ENCODE assay signal across 32 cellular contexts in genomic region chr2:112711356-112711755, GRCh38. TPM values are rescaled to one million over a fixed set of nuclear protein-coding genes. Genes with fewer than 3 reads are reported as not detected.
"Had no signal": no experiment of that assay in that cellular context is flagged by ENCODE, and none has a peak within 500 bp of the region (broad histone marks: within the 10 kb centered on the region; RNA-seq: fewer than 3 reads in every experiment).

No MANE protein-coding gene starts in this region.

- H3K27ac ChIP-seq: brain microvascular endothelial cell, cardiac muscle cell, SJCRH30, SK-N-MC, WERI-Rb-1 had no signal

- H3K4me3 ChIP-seq: cardiac muscle cell, MG63, SJCRH30, SK-N-MC had no signal

- DNase-seq: activated CD4-positive, alpha-beta T cell treated with anti-CD3 and anti-CD28 coated beads, Interleukin-2, amount 10 ng/mL, durations not matched to agents 24 days and 14 days; activated CD4-positive, alpha-beta T cell treated with anti-CD3 and anti-CD28 coated beads, Interleukin-2, amount 50 U/mL, for 4 hours; activated CD8-positive, alpha-beta T cell treated with anti-CD3 and anti-CD28 coated beads, Interleukin-2, amount 10 ng/mL, durations not matched to agents 7 days and 5 days; activated effector memory CD4-positive, alpha-beta T cell treated with Interleukin-2 at 50 U/mL for 16 hours; activated naive CD4-positive, alpha-beta T cell treated with anti-CD3 and anti-CD28 coated beads, Interleukin-2, amount 50 U/mL, for 16 hours; activated naive CD8-positive, alpha-beta T cell treated with anti-CD3 and anti-CD28 coated beads for 36 hours; activated T-cell treated with anti-CD3 and anti-CD28 coated beads, Interleukin-2, amount 50 U/mL, for 24 hours; amniotic stem cell; brain microvascular endothelial cell; Kasumi-1; KG1; MG63; NCI-H1048; NCI-H1105 treated with DMSO at 0.1 percent for 48 hours; NCI-H1436; NCI-H1694; NCI-H1930; NCI-H2081 treated with DMSO at 0.1 percent for 48 hours; NCI-H226; NCI-H446 treated with DMSO at 0.1 percent for 48 hours; NCI-H524; SHP77; SJCRH30; T1000; WERI-Rb-1 had no signal

- H3K9me3 ChIP-seq: MG63, SJCRH30 had no signal

- H3K27me3 Mint-ChIP-seq: activated CD4-positive, alpha-beta T cell treated with anti-CD3 and anti-CD28 coated beads, Interleukin-2, amount 10 ng/mL, durations not matched to agents 24 days and 14 days; central memory CD8-positive, alpha-beta T cell had no signal

- H3K27ac Mint-ChIP-seq: activated CD8-positive, alpha-beta T cell treated with anti-CD3 and anti-CD28 coated beads, Interleukin-2, amount 10 ng/mL, durations not matched to agents 7 days and 5 days; activated naive CD8-positive, alpha-beta T cell treated with anti-CD3 and anti-CD28 coated beads for 36 hours; activated T-cell treated with anti-CD3 and anti-CD28 coated beads, Interleukin-2, amount 50 U/mL, for 24 hours had no signal

- H3K27me3 ChIP-seq: brain microvascular endothelial cell, cardiac muscle cell, MG63, SJCRH30 had no signal

- H3K36me3 ChIP-seq: brain microvascular endothelial cell, cardiac muscle cell, MG63, SJCRH30, WERI-Rb-1 had no signal

- H3K4me1 ChIP-seq: SJCRH30 had no signal

- H3K4me3 Mint-ChIP-seq: activated CD4-positive, alpha-beta T cell treated with anti-CD3 and anti-CD28 coated beads, Interleukin-2, amount 10 ng/mL, durations not matched to agents 24 days and 14 days; activated CD8-positive, alpha-beta T cell treated with anti-CD3 and anti-CD28 coated beads, Interleukin-2, amount 10 ng/mL, durations not matched to agents 7 days and 5 days; activated naive CD8-positive, alpha-beta T cell treated with anti-CD3 and anti-CD28 coated beads for 36 hours; activated T-cell treated with anti-CD3 and anti-CD28 coated beads, Interleukin-2, amount 50 U/mL, for 24 hours; central memory CD8-positive, alpha-beta T cell had no signal

- ATAC-seq: activated CD8-positive, alpha-beta T cell treated with anti-CD3 and anti-CD28 coated beads, Interleukin-2, amount 10 ng/mL, durations not matched to agents 7 days and 5 days; Panc1 had no signal

- H3K36me3 Mint-ChIP-seq: activated naive CD8-positive, alpha-beta T cell treated with anti-CD3 and anti-CD28 coated beads for 36 hours had no signal

- H3K9me3 Mint-ChIP-seq: activated CD4-positive, alpha-beta T cell treated with anti-CD3 and anti-CD28 coated beads, Interleukin-2, amount 10 ng/mL, durations not matched to agents 24 days and 14 days; activated naive CD8-positive, alpha-beta T cell treated with anti-CD3 and anti-CD28 coated beads for 36 hours; activated T-cell treated with anti-CD3 and anti-CD28 coated beads, Interleukin-2, amount 50 U/mL, for 24 hours; central memory CD8-positive, alpha-beta T cell had no signal

RNA-seq across cellular contexts. Expression of gene NT5DC4, which starts 9.5 kb away (rescaled TPM):
- total RNA-seq: activated CD4-positive, alpha-beta T cell treated with anti-CD3 and anti-CD28 coated beads, Interleukin-2, amount 10 ng/mL, durations not matched to agents 24 days and 14 days; activated CD8-positive, alpha-beta T cell treated with anti-CD3 and anti-CD28 coated beads, Interleukin-2, amount 10 ng/mL, durations not matched to agents 7 days and 5 days; activated naive CD8-positive, alpha-beta T cell treated with anti-CD3 and anti-CD28 coated beads for 36 hours; cardiac muscle cell; RPMI7951; SJCRH30; T-helper 1 cell treated with Interleukin-12 subunit alpha and Interleukin-12 subunit beta and Interleukin-4 antibody, amounts not matched to agents 30 ng/mL and 1 ng/mL, for 36 hours; T-helper 2 cell treated with Interferon-gamma antibody and Interleukin-4, amounts not matched to agents 100 ng/mL and 5 ng/mL, for 36 hours had no signal
